ENCODE assay signal across 8 cellular contexts in genomic region chr3:53375019-53375418, GRCh38.
DNase-seq lines count a peak whose midpoint lies in the region; ATAC-seq lines count a peak whose summit lies in the region.

No MANE protein-coding gene starts in this region.

- no peaks in the 10 kb centered on the region for H3K27me3 ChIP-seq in effector memory CD4-positive, alpha-beta T cell (replicated peaks; ENCODE audit: control insufficient read depth, insufficient read depth, low read length, poor library complexity, severe bottlenecking)

- ATAC-seq in HG02678 (IDR thresholded peaks at IDR 0.05; ENCODE audit: unreplicated experiment) = no peak

- H3K4me1 ChIP-seq in effector memory CD4-positive, alpha-beta T cell (ENCODE audit: control insufficient read depth, insufficient read depth, low read length, poor library complexity, severe bottlenecking) = no peaks in the 10 kb centered on the region

- H3K4me3 ChIP-seq in effector memory CD4-positive, alpha-beta T cell (ENCODE audit: insufficient read depth, low read depth, low read length, poor library complexity, severe bottlenecking) = no peak overlapping the region

- no peak overlapping the region for H3K27ac ChIP-seq in effector memory CD4-positive, alpha-beta T cell (ENCODE audit: insufficient read depth, low read length, poor library complexity, severe bottlenecking)

- no peaks in the 10 kb centered on the region for H3K9me3 ChIP-seq in effector memory CD4-positive, alpha-beta T cell (ENCODE audit: control insufficient read depth, low read length)

- H3K36me3 ChIP-seq in effector memory CD4-positive, alpha-beta T cell (ENCODE audit: control insufficient read depth, insufficient read depth, low read length) = no peaks in the 10 kb centered on the region

- DNase-seq in Ammon's horn (ENCODE audit: low spot score) (peak; percentile 85), GM19238 (ENCODE audit: insufficient read length, low spot score) (peak; percentile 34), NCI-H1417 (lab: John Stamatoyannopoulos, UW) (peak; percentile 16 to 76 (median 54)), medulla oblongata (ENCODE audit: extremely low spot score) (peak; percentile 85)
- DNase-seq in activated CD4-positive, CD25-positive, alpha-beta regulatory T cell treated with anti-CD3 and anti-CD28 coated beads, Interleukin-2, amount 50 U/mL, for 72 hours = peak; percentile 67
- peak in 2 of 3 donors; percentile 9 to 11 for DNase-seq in effector memory CD4-positive, alpha-beta T cell
- peak; percentile 2 to 7 for DNase-seq in stimulated activated CD8-positive, alpha-beta memory T cell treated with anti-CD3 and anti-CD28 coated beads, Interleukin-7, amount 100 ng/mL, for 4 hours (ENCODE audit: low read depth in 2 of 2)

Comparison
In these comparisons a context has a peak if more than half of its experiments do, and no peak if none do; other contexts are left out.
1. DNase-seq: peak in every context shown above with its lines; median percentile 85 in Ammon's horn; 85 in medulla oblongata; 67 in activated CD4-positive, CD25-positive, alpha-beta regulatory T cell treated with anti-CD3 and anti-CD28 coated beads, Interleukin-2, amount 50 U/mL, for 72 hours; 54 in NCI-H1417; 34 in GM19238; 10 in effector memory CD4-positive, alpha-beta T cell; 4 in stimulated activated CD8-positive, alpha-beta memory T cell treated with anti-CD3 and anti-CD28 coated beads, Interleukin-7, amount 100 ng/mL, for 4 hours.